In the genomic region with DNA sequence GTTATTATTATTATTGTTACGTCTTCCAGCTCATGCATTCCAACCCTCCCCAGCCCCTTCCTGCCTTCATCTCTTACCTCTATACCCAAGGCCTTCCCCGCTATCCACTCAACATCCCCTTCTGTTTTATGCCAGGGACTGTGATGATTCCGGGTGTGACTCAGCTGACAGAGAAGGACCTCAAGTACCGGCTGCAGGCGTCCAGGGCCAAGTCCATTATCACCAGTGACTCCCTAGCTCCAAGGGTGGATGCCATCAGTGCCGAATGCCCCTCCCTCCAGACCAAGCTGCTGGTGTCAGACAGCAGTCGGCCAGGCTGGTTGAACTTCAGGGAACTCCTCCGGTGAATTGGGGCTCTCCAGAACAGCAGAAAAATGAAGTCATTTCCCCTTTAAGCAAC, we compare ENCODE assay signal across 4 cellular contexts. TPM values are rescaled to one million over a fixed set of nuclear protein-coding genes. Genes with fewer than 3 reads are reported as not detected.
"Had no signal": no experiment of that assay in that cellular context is flagged by ENCODE, and none has a peak within 500 bp of the region (broad histone marks: within the 10 kb centered on the region; RNA-seq: fewer than 3 reads in every experiment).

No MANE protein-coding gene starts in this region.

RNA-seq across cellular contexts. Expression of a gene that starts 9.8 kb away (rescaled TPM):
- total RNA-seq: NCI-H460 had no signal

RNA-seq across cellular contexts. Expression of a gene that starts 14.6 kb away (rescaled TPM):
- total RNA-seq: LHCN-M2, M059J, MCF 10A, NCI-H460 had no signal

RNA-seq across cellular contexts. Expression of a gene that starts 32.2 kb away (rescaled TPM):
- total RNA-seq: LHCN-M2, M059J, MCF 10A, NCI-H460 had no signal
